In the genomic region with DNA sequence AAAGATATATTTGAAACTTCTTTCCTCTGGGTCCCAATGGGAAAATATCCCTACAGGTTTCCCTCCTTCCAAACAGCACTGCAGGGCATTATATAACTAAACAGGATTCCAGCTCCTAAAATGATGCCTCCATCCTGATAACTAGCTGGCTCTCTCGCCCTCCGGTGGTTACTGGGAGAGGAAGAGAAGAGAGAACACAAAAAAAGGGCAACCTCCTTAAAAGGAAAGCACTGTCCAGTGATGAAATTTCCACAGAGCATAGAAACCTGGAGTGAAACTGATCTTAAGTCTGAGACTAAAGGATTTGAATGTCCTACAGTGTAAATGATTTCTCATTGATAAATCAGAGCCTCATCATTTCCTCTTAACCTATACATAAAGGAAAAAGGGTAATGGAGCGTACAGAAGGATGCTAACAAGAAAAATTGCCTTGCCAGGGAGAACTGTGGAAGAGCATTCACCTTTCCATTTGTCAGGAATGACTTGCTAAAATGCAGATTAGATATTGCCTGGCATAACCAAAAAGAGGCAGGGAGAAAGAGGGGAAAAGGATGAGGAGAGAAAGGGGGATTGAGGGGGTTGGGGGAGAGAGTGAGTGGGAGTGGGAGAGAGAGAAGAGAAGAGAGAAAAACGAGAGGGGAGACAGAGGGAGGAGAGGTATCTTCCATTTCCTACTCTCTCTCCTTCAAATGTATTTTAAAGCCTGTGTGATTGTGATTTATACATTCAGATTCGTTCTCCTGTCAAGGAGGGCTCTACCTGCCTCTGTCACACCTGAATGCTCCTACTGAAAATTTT, we compare ENCODE assay signal across 1 cellular context.
TF ChIP-seq lines count a peak whose summit lies in the region.

No MANE protein-coding gene starts in this region.

TF ChIP-seq in HepG2, 621 proteins besides CTCF, POLR2A, EP300 and RAD21 (continued from another document):
- TF ChIP-seq, protein P1, sequence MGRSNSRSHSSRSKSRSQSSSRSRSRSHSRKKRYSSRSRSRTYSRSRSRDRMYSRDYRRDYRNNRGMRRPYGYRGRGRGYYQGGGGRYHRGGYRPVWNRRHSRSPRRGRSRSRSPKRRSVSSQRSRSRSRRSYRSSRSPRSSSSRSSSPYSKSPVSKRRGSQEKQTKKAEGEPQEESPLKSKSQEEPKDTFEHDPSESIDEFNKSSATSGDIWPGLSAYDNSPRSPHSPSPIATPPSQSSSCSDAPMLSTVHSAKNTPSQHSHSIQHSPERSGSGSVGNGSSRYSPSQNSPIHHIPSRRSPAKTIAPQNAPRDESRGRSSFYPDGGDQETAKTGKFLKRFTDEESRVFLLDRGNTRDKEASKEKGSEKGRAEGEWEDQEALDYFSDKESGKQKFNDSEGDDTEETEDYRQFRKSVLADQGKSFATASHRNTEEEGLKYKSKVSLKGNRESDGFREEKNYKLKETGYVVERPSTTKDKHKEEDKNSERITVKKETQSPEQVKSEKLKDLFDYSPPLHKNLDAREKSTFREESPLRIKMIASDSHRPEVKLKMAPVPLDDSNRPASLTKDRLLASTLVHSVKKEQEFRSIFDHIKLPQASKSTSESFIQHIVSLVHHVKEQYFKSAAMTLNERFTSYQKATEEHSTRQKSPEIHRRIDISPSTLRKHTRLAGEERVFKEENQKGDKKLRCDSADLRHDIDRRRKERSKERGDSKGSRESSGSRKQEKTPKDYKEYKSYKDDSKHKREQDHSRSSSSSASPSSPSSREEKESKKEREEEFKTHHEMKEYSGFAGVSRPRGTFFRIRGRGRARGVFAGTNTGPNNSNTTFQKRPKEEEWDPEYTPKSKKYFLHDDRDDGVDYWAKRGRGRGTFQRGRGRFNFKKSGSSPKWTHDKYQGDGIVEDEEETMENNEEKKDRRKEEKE (IDR thresholded peaks at IDR 0.05): no peak
- no peak for TF ChIP-seq CREB1 (IDR thresholded peaks at IDR 0.05)
- no peak for TF ChIP-seq CREB1 (CRISPR knock-in tag; IDR thresholded peaks at IDR 0.05)
- TF ChIP-seq, protein P2, sequence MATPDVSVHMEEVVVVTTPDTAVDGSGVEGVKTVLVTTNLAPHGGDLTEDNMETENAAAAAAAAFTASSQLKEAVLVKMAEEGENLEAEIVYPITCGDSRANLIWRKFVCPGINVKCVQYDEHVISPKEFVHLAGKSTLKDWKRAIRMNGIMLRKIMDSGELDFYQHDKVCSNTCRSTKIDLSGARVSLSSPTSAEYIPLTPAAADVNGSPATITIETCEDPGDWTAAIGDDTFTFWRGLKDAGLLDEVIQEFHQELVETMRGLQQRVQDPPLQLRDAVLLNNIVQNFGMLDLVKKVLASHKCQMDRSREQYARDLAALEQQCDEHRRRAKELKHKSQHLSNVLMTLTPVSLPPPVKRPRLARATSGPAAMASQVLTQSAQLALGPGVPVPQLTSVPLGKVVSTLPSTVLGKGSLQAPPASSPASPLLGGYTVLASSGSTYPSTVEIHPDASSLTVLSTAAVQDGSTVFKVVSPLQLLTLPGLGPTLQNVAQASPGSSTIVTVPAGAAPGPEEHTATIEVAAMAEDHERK (CRISPR knock-in tag; IDR thresholded peaks at IDR 0.05; ENCODE audit: low read depth): no peak
- TF ChIP-seq, protein P3, sequence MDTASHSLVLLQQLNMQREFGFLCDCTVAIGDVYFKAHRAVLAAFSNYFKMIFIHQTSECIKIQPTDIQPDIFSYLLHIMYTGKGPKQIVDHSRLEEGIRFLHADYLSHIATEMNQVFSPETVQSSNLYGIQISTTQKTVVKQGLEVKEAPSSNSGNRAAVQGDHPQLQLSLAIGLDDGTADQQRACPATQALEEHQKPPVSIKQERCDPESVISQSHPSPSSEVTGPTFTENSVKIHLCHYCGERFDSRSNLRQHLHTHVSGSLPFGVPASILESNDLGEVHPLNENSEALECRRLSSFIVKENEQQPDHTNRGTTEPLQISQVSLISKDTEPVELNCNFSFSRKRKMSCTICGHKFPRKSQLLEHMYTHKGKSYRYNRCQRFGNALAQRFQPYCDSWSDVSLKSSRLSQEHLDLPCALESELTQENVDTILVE (CRISPR knock-in tag; IDR thresholded peaks at IDR 0.05): no peak
- no peak for TF ChIP-seq ZNF768 (CRISPR knock-in tag; IDR thresholded peaks at IDR 0.05)
- TF ChIP-seq SMAD9 (CRISPR knock-in tag; IDR thresholded peaks at IDR 0.05): no peak
- TF ChIP-seq, protein P4, sequence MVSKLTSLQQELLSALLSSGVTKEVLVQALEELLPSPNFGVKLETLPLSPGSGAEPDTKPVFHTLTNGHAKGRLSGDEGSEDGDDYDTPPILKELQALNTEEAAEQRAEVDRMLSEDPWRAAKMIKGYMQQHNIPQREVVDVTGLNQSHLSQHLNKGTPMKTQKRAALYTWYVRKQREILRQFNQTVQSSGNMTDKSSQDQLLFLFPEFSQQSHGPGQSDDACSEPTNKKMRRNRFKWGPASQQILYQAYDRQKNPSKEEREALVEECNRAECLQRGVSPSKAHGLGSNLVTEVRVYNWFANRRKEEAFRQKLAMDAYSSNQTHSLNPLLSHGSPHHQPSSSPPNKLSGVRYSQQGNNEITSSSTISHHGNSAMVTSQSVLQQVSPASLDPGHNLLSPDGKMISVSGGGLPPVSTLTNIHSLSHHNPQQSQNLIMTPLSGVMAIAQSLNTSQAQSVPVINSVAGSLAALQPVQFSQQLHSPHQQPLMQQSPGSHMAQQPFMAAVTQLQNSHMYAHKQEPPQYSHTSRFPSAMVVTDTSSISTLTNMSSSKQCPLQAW (CRISPR knock-in tag; IDR thresholded peaks at IDR 0.05): no peak
- TF ChIP-seq MED8 (CRISPR knock-in tag; IDR thresholded peaks at IDR 0.05; ENCODE audit: insufficient replicate concordance): no peak
- no peak for TF ChIP-seq ZFP41 (CRISPR knock-in tag; IDR thresholded peaks at IDR 0.05; ENCODE audit: borderline replicate concordance)
- no peak for TF ChIP-seq ZNF652 (CRISPR knock-in tag; IDR thresholded peaks at IDR 0.05; ENCODE audit: borderline replicate concordance, low read depth)
- TF ChIP-seq U2AF2 (IDR thresholded peaks at IDR 0.05; ENCODE audit: low read depth, low read length): no peak
- TF ChIP-seq HDAC2 (CRISPR knock-in tag; IDR thresholded peaks at IDR 0.05): no peak
- no peak for TF ChIP-seq AHR (CRISPR knock-in tag; IDR thresholded peaks at IDR 0.05)
- peak; percentile 75 for TF ChIP-seq STAG1 (CRISPR knock-in tag; IDR thresholded peaks at IDR 0.05)
- TF ChIP-seq TEAD3 (CRISPR knock-in tag; optimal IDR thresholded peaks at IDR 0.05; ENCODE audit: borderline replicate concordance): peak; percentile 14
- TF ChIP-seq, protein P5, sequence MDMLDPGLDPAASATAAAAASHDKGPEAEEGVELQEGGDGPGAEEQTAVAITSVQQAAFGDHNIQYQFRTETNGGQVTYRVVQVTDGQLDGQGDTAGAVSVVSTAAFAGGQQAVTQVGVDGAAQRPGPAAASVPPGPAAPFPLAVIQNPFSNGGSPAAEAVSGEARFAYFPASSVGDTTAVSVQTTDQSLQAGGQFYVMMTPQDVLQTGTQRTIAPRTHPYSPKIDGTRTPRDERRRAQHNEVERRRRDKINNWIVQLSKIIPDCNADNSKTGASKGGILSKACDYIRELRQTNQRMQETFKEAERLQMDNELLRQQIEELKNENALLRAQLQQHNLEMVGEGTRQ (IDR thresholded peaks at IDR 0.05; ENCODE audit: low read depth, low read length): no peak
- TF ChIP-seq, protein P5 (CRISPR knock-in tag; IDR thresholded peaks at IDR 0.05; ENCODE audit: borderline replicate concordance): no peak
- no peak for TF ChIP-seq ZNF251 (CRISPR knock-in tag; IDR thresholded peaks at IDR 0.05)
- peak; percentile 71 for TF ChIP-seq HNRNPK (IDR thresholded peaks at IDR 0.05; ENCODE audit: low read depth, low read length, poor library complexity, severe bottlenecking)
- TF ChIP-seq POLR2AphosphoS5 (IDR thresholded peaks at IDR 0.05; ENCODE audit: low read depth, low read length): no peak
- peak; percentile 66; the same call in 1 of the 2 replicates for TF ChIP-seq SRF (IDR thresholded peaks at IDR 0.05; ENCODE audit: low read depth, low read length)
- TF ChIP-seq ARID2 (CRISPR knock-in tag; IDR thresholded peaks at IDR 0.05; ENCODE audit: borderline replicate concordance): no peak
TF ChIP-seq in HepG2: peak in this region for 6.
